32 cellular contexts compared by ENCODE assay signal in the genomic region with DNA sequence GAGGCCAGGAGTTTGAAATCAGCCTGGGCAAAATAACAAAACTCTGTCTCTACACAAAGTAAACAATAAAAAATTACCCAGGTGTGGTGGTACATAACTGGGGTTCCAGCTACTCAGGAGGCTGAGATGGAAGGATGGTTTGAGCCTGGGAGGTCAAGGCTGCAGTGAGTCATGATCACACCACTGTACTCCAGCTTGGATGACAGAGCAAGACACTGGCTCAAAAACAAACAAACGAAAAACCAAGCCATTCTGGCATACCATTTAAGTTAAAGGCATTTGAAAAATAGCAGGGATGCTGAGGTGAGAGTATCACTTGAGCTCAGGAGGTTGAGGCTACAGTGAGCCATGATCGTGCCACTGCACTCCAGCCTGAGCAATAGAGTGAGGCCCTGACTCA. TPM values are rescaled to one million over a fixed set of nuclear protein-coding genes. Genes with fewer than 3 reads are reported as not detected.
DNase-seq lines count a peak whose midpoint lies in the region; ATAC-seq, FAIRE-seq and TF ChIP-seq lines count a peak whose summit lies in the region.
"Had no signal": no experiment of that assay in that cellular context is flagged by ENCODE, and none has a peak within 500 bp of the region (broad histone marks: within the 10 kb centered on the region; RNA-seq: fewer than 3 reads in every experiment).

No MANE protein-coding gene starts in this region.

- WGBS in A549 (ENCODE audit: missing lambda C conversion rate) = 51% methylated on average over 2 of the region's 2 CpGs
- 4% methylated on average over 2 of the region's 2 CpGs for WGBS in K562 (ENCODE audit: insufficient coverage, low coverage, missing lambda C conversion rate)
- 70 to 82% (median 81%) methylated on average over 2 of the region's 2 CpGs for WGBS in psoas muscle, 3 donors

- no peaks in the 10 kb centered on the region for H3K79me2 ChIP-seq in K562 (ENCODE audit: control insufficient read depth, insufficient read depth, low read length)

- ATAC-seq in A549 (no peak), K562 (no peak), HG02763 (IDR thresholded peaks at IDR 0.05; ENCODE audit: unreplicated experiment) (no peak), psoas muscle (no peak)

- FAIRE-seq in A549 (lab: Jason Lieb, UNC) (no peak), K562 (lab: Jason Lieb, UNC) (peak; percentile 55)
- FAIRE-seq: A204.1, G401.6, GM19239 had no signal

- H3K9me1 ChIP-seq in K562 (ENCODE audit: control insufficient read depth, insufficient read depth, low read length) = no peaks in the 10 kb centered on the region

- no peak for TF ChIP-seq RAD21 in A549 (conservative IDR thresholded peaks at IDR 0.05 in 1 of 2, IDR thresholded peaks at IDR 0.05 in 1 of 2)
- no peak for TF ChIP-seq RAD21 in K562 (CRISPR knock-in tag; conservative IDR thresholded peaks at IDR 0.05 in 1 of 2, IDR thresholded peaks at IDR 0.05 in 1 of 2)

- no peak overlapping the region for H3K9ac ChIP-seq in K562 (ENCODE audit: insufficient read depth in 1 of 2, low read depth in 2 of 2, low read length in 2 of 2)

- no peak overlapping the region for H3K4me3 ChIP-seq in A549
- H3K4me3 ChIP-seq in K562 = no peak overlapping the region
- no peak overlapping the region for H3K4me3 ChIP-seq in psoas muscle
- H3K4me3 ChIP-seq: PC-9 had no signal

- H3K27me3 ChIP-seq in K562 (ENCODE audit: control insufficient read depth in 2 of 2, insufficient read depth in 2 of 2, low read length in 2 of 2) (peaks cover 17 to 22% of the 10 kb centered on the region in 2 experiments), psoas muscle (ENCODE audit: insufficient read depth in 3 of 3, low read length in 2 of 3) (no peaks in the 10 kb centered on the region)

- H3K36me3 ChIP-seq in K562 (ENCODE audit: control insufficient read depth, insufficient read depth, low read length) = no peaks in the 10 kb centered on the region
- no peaks in the 10 kb centered on the region for H3K36me3 ChIP-seq in psoas muscle (ENCODE audit: insufficient read depth in 1 of 2, low read depth in 1 of 2)

- no TSS peak for BruUV-seq in K562 (replicated peaks; lab: Mats Ljungman, UMichigan)

- intact Hi-C loops in K562 (cut with micrococcal nuclease) (no loop called here), psoas muscle (cut with DNase I) (no loop called here)

- no peak overlapping the region for H3K27ac ChIP-seq in A549
- H3K27ac ChIP-seq in K562 (ENCODE audit: extremely low read depth, low read depth, low read length) = no peak overlapping the region
- no peak overlapping the region for H3K27ac ChIP-seq in psoas muscle
- H3K27ac ChIP-seq: PC-9, RWPE1 had no signal

- DNase-seq in A549 (ENCODE audit: low read depth in 1 of 2, low spot score in 1 of 2) = no peak
- peak; percentile 27 for DNase-seq in EH (ENCODE audit: low read depth)
- peak; percentile 40 for DNase-seq in HT1080 (ENCODE audit: low read depth)
- DNase-seq in K562 (ENCODE audit: extremely low read depth in 1 of 4, low spot score in 3 of 4) = no peak
- no peak for DNase-seq in NCI-H446 treated with DMSO at 0.1 percent for 48 hours (lab: John Stamatoyannopoulos, UW)
- DNase-seq in T1000 (lab: John Stamatoyannopoulos, UW) = no peak
- DNase-seq in psoas muscle = no peak
- DNase-seq: C1 segment of cervical spinal cord; Caco-2; CD4-positive, alpha-beta memory T cell; DMS 273 treated with DMSO at 0.1 percent for 48 hours; DND-41; H7; HFFc6; Karpas-422; MV-4-11; NCI-H1105; NCI-H146; NCI-H1930; NCI-H2107; NCI-H446; NCI-H526; NCI-H82; NK-92 treated with Interleukin-12 subunit alpha and Interleukin-12 subunit beta, amount 100 ng/mL, for 24 hours; PC-9; SHP77 treated with DMSO at 0.1 percent for 48 hours; T-helper 1 cell had no signal

- no peaks in the 10 kb centered on the region for H4K20me1 ChIP-seq in K562 (replicated peaks; ENCODE audit: control insufficient read depth, insufficient read depth, low read length)

- TF ChIP-seq EP300 in A549 (IDR thresholded peaks at IDR 0.05) (no peak), K562 (IDR thresholded peaks at IDR 0.05; ENCODE audit: low read length) (no peak)

- no peak for TF ChIP-seq CTCF in A549 (IDR thresholded peaks at IDR 0.05)
- TF ChIP-seq CTCF in K562 (IDR thresholded peaks at IDR 0.05 in 2 of 3, conservative IDR thresholded peaks at IDR 0.05 in 1 of 3; ENCODE audit: insufficient read depth in 2 of 3, low read depth in 1 of 3, low read length in 3 of 3) = no peak
- no peak for TF ChIP-seq CTCF in psoas muscle (IDR thresholded peaks at IDR 0.05)

- POLR2A ChIA-PET in A549 (lab: Yijun Ruan, JAX) (no interaction called here), K562 (lab: Yijun Ruan, JAX) (interaction anchor here (1.5 kb wide), 1 partner anchor 11 kb away, joined by 4 read pairs; no protein-coding TSS in a partner anchor)

- H3K9me3 ChIP-seq in A549 = no peaks in the 10 kb centered on the region
- H3K9me3 ChIP-seq in K562 (replicated peaks; ENCODE audit: control insufficient read depth, insufficient read depth, low read depth, low read length) = no peaks in the 10 kb centered on the region
- H3K9me3 ChIP-seq in psoas muscle = no peaks in the 10 kb centered on the region
- H3K9me3 ChIP-seq: Caco-2 had no signal

- CTCF ChIA-PET in A549 (lab: Yijun Ruan, JAX) = interaction anchor here (0.7 to 1.7 kb wide), 5 partner anchors 11 to 211 kb away, joined by 3 to 5 read pairs (median 3); no protein-coding TSS in a partner anchor
- CTCF ChIA-PET in K562 (lab: Yijun Ruan, JAX; ENCODE audit: low intra/inter-chr PET ratio) = interaction anchor here (1.0 kb wide), 1 partner anchor 211 kb away, joined by 7 read pairs; no protein-coding TSS in a partner anchor

- no peak overlapping the region for H2AFZ ChIP-seq in K562 (ENCODE audit: low read depth, low read length)
- H2AFZ ChIP-seq: PC-9 had no signal

- in situ Hi-C loops in K562 (cut with MboI) = no loop called here

- no peak overlapping the region for H3K4me2 ChIP-seq in A549
- no peak overlapping the region for H3K4me2 ChIP-seq in K562 (ENCODE audit: insufficient read depth, low read length)
- H3K4me2 ChIP-seq: PC-9 had no signal

- TF ChIP-seq POLR2A in A549 (IDR thresholded peaks at IDR 0.05; ENCODE audit: low read length) = no peak
- no peak for TF ChIP-seq POLR2A in K562 (conservative IDR thresholded peaks at IDR 0.05)

- H3K4me1 ChIP-seq in A549 (peaks cover 4% of the 10 kb centered on the region; the same call in 2 of the 3 replicates), K562 (replicated peaks in 1 of 2; ENCODE audit: control insufficient read depth in 2 of 2, insufficient read depth in 2 of 2, low read length in 2 of 2) (no peaks in the 10 kb centered on the region; a peak in 2 of 5 replicates), psoas muscle (no peaks in the 10 kb centered on the region)

TF ChIP-seq in A549, 52 proteins besides CTCF, POLR2A, EP300 and RAD21:
- TF ChIP-seq HOXA7 (CRISPR knock-in tag; IDR thresholded peaks at IDR 0.05) (no peak), FOSL2 (IDR thresholded peaks at IDR 0.05) (no peak), FOSL2 (CRISPR knock-in tag; IDR thresholded peaks at IDR 0.05) (0 out of 2 replicates have a peak, but pooled peaks have one; percentile 18)

TF ChIP-seq in K562, 482 proteins besides CTCF, POLR2A, EP300 and RAD21 (continues in another document):
- TF ChIP-seq FOSL1 (tag; conservative IDR thresholded peaks at IDR 0.05) (peak; percentile 39; the same call in 1 of the 2 replicates), JUND (IDR thresholded peaks at IDR 0.05; ENCODE audit: borderline replicate concordance, low read depth, low read length) (peak; percentile 41; the same call in 1 of the 2 replicates), JUND (tag; IDR thresholded peaks at IDR 0.05; ENCODE audit: borderline replicate concordance, low read depth, low read length) (no peak), ZNF507 (tag; conservative IDR thresholded peaks at IDR 0.05) (no peak)

RNA-seq across cellular contexts. Expression of a gene that starts 5.3 kb away (rescaled TPM):
- polyA plus RNA-seq in A549 (2011; rRNA removed) = 49.6 and 77.1 TPM in 2 replicates
- polyA plus RNA-seq in A549 (2012; cell fraction: cytosol; rRNA removed) = 19.6 and 21.6 TPM in 2 replicates
- polyA plus RNA-seq in A549 (2012; cell fraction: nucleus; rRNA removed) = 11.8 and 16.3 TPM in 2 replicates
- polyA plus RNA-seq in A549 (2017; fragmentation: RNase III; extraction: RNeasy Plus Mini Kit Qiagen cat#74134 plus additional on column Dnase treatment) = 38.9 to 43.1 TPM (median 40.5 TPM) in 3 replicates
- 26.5 TPM in 2 replicates for polyA minus RNA-seq in A549 (2011; rRNA and poly(A)+ RNA removed)
- total RNA-seq in HT1080 (2014; rRNA removed; shearing (Covaris generic)) = 61.2 and 62.1 TPM in 2 replicates
- polyA plus RNA-seq in HT1080 (2015; cell fraction: cytosol; rRNA removed) = 78.8 and 79.1 TPM in 2 replicates
- 83.8 and 91.3 TPM in 2 replicates for polyA plus RNA-seq in HT1080 (2015; cell fraction: nucleus; rRNA removed)
- total RNA-seq in K562 (2011; cell fraction: chromatin; rRNA removed; ENCODE audit: low replicate concordance) = 27.7 and 31.2 TPM in 2 replicates
- total RNA-seq in K562 (2011; cell fraction: nucleolus; rRNA removed) = 19.8 and 22.0 TPM in 2 replicates
- total RNA-seq in K562 (2011; cell fraction: nucleoplasm; rRNA removed) = 25.7 and 26.5 TPM in 2 replicates
- 29.7 and 46.4 TPM in 2 replicates for total RNA-seq in K562 (2014; rRNA removed)
- total RNA-seq in K562 (2014; rRNA removed; fragmentation: Illumina TruSeq; extraction: Trizol) = 38.6 and 43.3 TPM in 2 replicates
- total RNA-seq in K562 (2015; rRNA removed; fragmentation: Illumina TruSeq; extraction: Trizol) = 38.1 and 39.2 TPM in 2 replicates
- 36.7 and 40.5 TPM in 2 replicates for total RNA-seq in K562 (2021)
- 42.6 and 54.3 TPM in 2 replicates for polyA plus RNA-seq in K562 (2011; rRNA removed)
- 13.1 and 32.4 TPM in 2 replicates for polyA plus RNA-seq in K562 (2011; cell fraction: cytosol; rRNA removed)
- polyA plus RNA-seq in K562 (2011; cell fraction: nucleus; rRNA removed) = 13.0 and 23.1 TPM in 2 replicates
- polyA plus RNA-seq in K562 (2012) = 33.3 and 39.6 TPM in 2 replicates
- 40.5 and 42.6 TPM in 2 replicates for polyA plus RNA-seq in K562 (2014; fragmentation: Illumina TruSeq; extraction: Trizol)
- 10 to 100 TPM; 26.5 to 35.0 TPM for polyA plus RNA-seq in K562 (2014; fragmentation: Nextera tagmentation; extraction: Ambion mirVana)
- 31.0 and 32.7 TPM in 2 replicates for polyA plus RNA-seq in K562 (2014; rRNA removed)
- polyA minus RNA-seq in K562 (2011; rRNA and poly(A)+ RNA removed) = 79.3 and 92.3 TPM in 2 replicates
- 16.5 and 25.2 TPM in 2 replicates for polyA minus RNA-seq in K562 (2011; cell fraction: cytosol; rRNA and poly(A)+ RNA removed)
- polyA minus RNA-seq in K562 (2011; cell fraction: nucleus; rRNA and poly(A)+ RNA removed) = 17.4 and 25.5 TPM in 2 replicates
- 10 to 100 TPM; 40.9 to 69.3 (median 49.9) TPM for total RNA-seq in psoas muscle
- 10 to 100 TPM; 30.4 to 37.0 (median 33.6) TPM for polyA plus RNA-seq in psoas muscle

Comparison
In these comparisons a context has a peak if more than half of its experiments do, and no peak if none do; other contexts are left out.
1. DNase-seq: peak in EH (single experiment) and HT1080 (single experiment); none in A549 (0 of 2), K562 (0 of 4), NCI-H446 treated with DMSO at 0.1 percent for 48 hours (single experiment), T1000 (single experiment) and psoas muscle (0 of 2).